In the genomic region with DNA sequence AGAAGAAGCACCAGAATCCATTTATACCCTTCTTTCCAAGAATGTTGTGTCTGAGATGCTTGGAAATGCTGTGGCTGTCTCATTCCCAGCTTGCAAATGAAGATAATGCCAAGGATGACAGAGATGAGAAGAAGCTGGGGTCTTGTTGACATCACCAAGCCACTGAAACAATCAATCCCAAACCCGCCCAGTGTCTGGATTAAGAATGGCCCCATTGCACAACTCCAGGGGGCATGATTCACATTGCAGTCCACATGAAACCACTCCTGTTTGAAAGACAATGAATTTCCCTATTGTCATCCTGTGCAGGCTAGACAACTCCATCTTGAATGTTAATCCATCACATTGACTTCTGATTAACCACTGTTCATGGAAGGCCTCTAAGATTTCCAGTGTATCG, we compare ENCODE assay signal across 24 cellular contexts. TPM values are rescaled to one million over a fixed set of nuclear protein-coding genes. Genes with fewer than 3 reads are reported as not detected.
DNase-seq lines count a peak whose midpoint lies in the region; ATAC-seq and TF ChIP-seq lines count a peak whose summit lies in the region.
"Had no signal": no experiment of that assay in that cellular context is flagged by ENCODE, and none has a peak within 500 bp of the region (broad histone marks: within the 10 kb centered on the region; RNA-seq: fewer than 3 reads in every experiment).

No MANE protein-coding gene starts in this region.

- intact Hi-C loops in Right ventricle myocardium superior (cut with DNase I) = no loop called here
- intact Hi-C loops in esophagus muscularis mucosa (cut with DNase I) = loop anchor here (10.0 kb wide), 1 partner anchor 58 kb away; no protein-coding TSS in a partner anchor
- intact Hi-C loops in sigmoid colon (cut with DNase I) = no loop called here

- ATAC-seq in Right ventricle myocardium superior (ENCODE audit: poor library complexity) (no peak), GM21390 (IDR thresholded peaks at IDR 0.05; ENCODE audit: unreplicated experiment) (no peak)
- ATAC-seq: A549; activated naive CD8-positive, alpha-beta T cell treated with anti-CD3 and anti-CD28 coated beads, Interleukin-2, amount 50 U/mL, for 24 hours had no signal

- TF ChIP-seq EP300 in esophagus muscularis mucosa (IDR thresholded peaks at IDR 0.05) (no peak), sigmoid colon (IDR thresholded peaks at IDR 0.05) (no peak)

- DNase-seq in right atrium auricular region (ENCODE audit: low spot score) = no peak
- DNase-seq in Right ventricle myocardium superior = no peak
- DNase-seq in esophagus muscularis mucosa (ENCODE audit: extremely low spot score) = no peak
- DNase-seq in sigmoid colon = no peak
- DNase-seq in NCI-H1105 treated with DMSO at 0.1 percent for 48 hours (lab: John Stamatoyannopoulos, UW) = no peak
- no peak for DNase-seq in GOT3 (lab: John Stamatoyannopoulos, UW)
- DNase-seq in NCI-H1092 treated with DMSO at 0.1 percent for 48 hours (lab: John Stamatoyannopoulos, UW) = no peak
- DNase-seq: activated CD8-positive, alpha-beta memory T cell treated with anti-CD3 and anti-CD28 coated beads for 24 hours; activated gamma-delta T cell treated with Interleukin-2 at 50 U/mL for 16 hours; activated naive CD8-positive, alpha-beta T cell treated with anti-CD3 and anti-CD28 coated beads, Interleukin-2, amount 50 U/mL, for 24 hours; activated T-cell treated with anti-CD3 and anti-CD28 coated beads, Interleukin-2, amount 50 U/mL, for 1 hour; COR-L47; DMS79; effector CD8-positive, alpha-beta T cell; glutamatergic neuron; naive B cell; NCI-H526 treated with DMSO at 0.1 percent for 48 hours; nucleus accumbens; spleen; stimulated activated CD4-positive, alpha-beta T cell treated with anti-CD3 and anti-CD28 coated beads, Interleukin-4, amount 100 ng/mL, for 24 hours; stimulated activated naive CD4-positive, alpha-beta T cell; thyroid gland had no signal

- H3K27me3 ChIP-seq in right atrium auricular region = no peaks in the 10 kb centered on the region
- no peaks in the 10 kb centered on the region for H3K27me3 ChIP-seq in esophagus muscularis mucosa
- no peaks in the 10 kb centered on the region for H3K27me3 ChIP-seq in sigmoid colon
- H3K27me3 ChIP-seq: spleen, thyroid gland had no signal

- H3K4me1 ChIP-seq in right atrium auricular region (peaks cover 0 to 94% of the 10 kb centered on the region in 2 donors), esophagus muscularis mucosa (peaks cover 93 to 99% (median 97%) of the 10 kb centered on the region in 4 donors), sigmoid colon (peaks cover 0 to 100% (median 96%) of the 10 kb centered on the region in 4 donors)

- peaks cover 5% of the 10 kb centered on the region for H3K36me3 ChIP-seq in right atrium auricular region
- H3K36me3 ChIP-seq in esophagus muscularis mucosa = no peaks in the 10 kb centered on the region
- no peaks in the 10 kb centered on the region for H3K36me3 ChIP-seq in sigmoid colon
- H3K36me3 ChIP-seq: spleen, thyroid gland had no signal

- WGBS in esophagus muscularis mucosa = 90% methylated on average over 2 of the region's 2 CpGs
- WGBS in sigmoid colon, 2 donors = 92 to 94% methylated on average over 2 of the region's 2 CpGs

- peak overlapping the region; percentile 76 to 86 for H3K27ac ChIP-seq in right atrium auricular region
- H3K27ac ChIP-seq in esophagus muscularis mucosa (replicated peaks in 1 of 4) = peak overlapping the region; percentile 91 to 97 (median 96)
- H3K27ac ChIP-seq in sigmoid colon = peak overlapping the region; percentile 93 to 98 (median 96)
- H3K27ac ChIP-seq: A549, thyroid gland had no signal

- H3K4me3 ChIP-seq in right atrium auricular region (no peak overlapping the region), esophagus muscularis mucosa (peak overlapping the region in 1 of 4 donors; percentile 25), sigmoid colon (no peak overlapping the region)
- H3K4me3 ChIP-seq: A549, spleen, thyroid gland had no signal

- TF ChIP-seq POLR2A in esophagus muscularis mucosa (IDR thresholded peaks at IDR 0.05; ENCODE audit: low read depth) = no peak
- TF ChIP-seq POLR2A in sigmoid colon (IDR thresholded peaks at IDR 0.05) = no peak

- no peaks in the 10 kb centered on the region for H3K9me3 ChIP-seq in right atrium auricular region
- no peaks in the 10 kb centered on the region for H3K9me3 ChIP-seq in esophagus muscularis mucosa
- no peaks in the 10 kb centered on the region for H3K9me3 ChIP-seq in sigmoid colon
- H3K9me3 ChIP-seq: A549, spleen, thyroid gland had no signal

- no peak for TF ChIP-seq CTCF in right atrium auricular region (IDR thresholded peaks at IDR 0.05)
- TF ChIP-seq CTCF in esophagus muscularis mucosa (IDR thresholded peaks at IDR 0.05) = no peak
- no peak for TF ChIP-seq CTCF in sigmoid colon (IDR thresholded peaks at IDR 0.05)

RNA-seq across cellular contexts. Expression of a gene that starts 28.6 kb away (rescaled TPM):
- total RNA-seq in right atrium auricular region (100 to 1,000 TPM; 742 to 815 TPM), Right ventricle myocardium superior (697 TPM), esophagus muscularis mucosa (1,000 to 10,000 TPM; 1,569 to 2,231 (median 1,854) TPM), sigmoid colon (1,000 to 10,000 TPM in 2 of 4 donors, 100 to 1,000 TPM in 2; 664 to 1,403 (median 979) TPM)
- 10 to 100 TPM in 2 of 3 donors, 1 to 10 TPM in 1; 8.1 to 56.2 (median 19.2) TPM for polyA plus RNA-seq in sigmoid colon
